Comparison of ENCODE assay signal across 15 cellular contexts in genomic region chr11:73429121-73429740, GRCh38. TPM values are rescaled to one million over a fixed set of nuclear protein-coding genes. Genes with fewer than 3 reads are reported as not detected.
DNase-seq lines count a peak whose midpoint lies in the region; TF ChIP-seq lines count a peak whose summit lies in the region.
"Had no signal": no experiment of that assay in that cellular context is flagged by ENCODE, and none has a peak within 500 bp of the region (broad histone marks: within the 10 kb centered on the region; RNA-seq: fewer than 3 reads in every experiment).

No MANE protein-coding gene starts in this region.

- H3K9me2 ChIP-seq in SK-N-SH = no peaks in the 10 kb centered on the region

- CTCF ChIA-PET in SK-N-SH (lab: Yijun Ruan, JAX) = interaction anchor here (0.9 to 1.0 kb wide), 3 partner anchors 10 to 50 kb away, joined by 3 to 4 read pairs (median 3); no protein-coding TSS in a partner anchor

- no peaks in the 10 kb centered on the region for H3K27me3 ChIP-seq in SK-N-SH (ENCODE audit: insufficient read depth)
- H3K27me3 ChIP-seq: BLaER1 had no signal

- H3F3A ChIP-seq in SK-N-SH (replicated peaks; ENCODE audit: insufficient read depth) = peaks cover 40% of the 10 kb centered on the region

- DNase-seq in EL (peak; percentile 49), SK-N-SH (no peak), dermis blood vessel endothelial cell (peak; percentile 10), non-pigmented ciliary epithelial cell (ENCODE audit: low read depth) (peak; percentile 36), inferior parietal cortex (ENCODE audit: extremely low spot score) (no peak), NCI-H1694 treated with DMSO at 0.1 percent for 48 hours (lab: John Stamatoyannopoulos, UW) (no peak), NCI-H2029 treated with DMSO at 0.1 percent for 48 hours (lab: John Stamatoyannopoulos, UW) (no peak)
- no peak for DNase-seq in activated CD4-positive, alpha-beta T cell treated with anti-CD3 and anti-CD28 coated beads for 1 hour
- DNase-seq: activated CD4-positive, alpha-beta T cell treated with anti-CD3 and anti-CD28 coated beads, Interleukin-2, amount 50 U/mL, for 1 hour; activated T-cell treated with anti-CD3 and anti-CD28 coated beads, Interleukin-2, amount 50 U/mL, for 48 hours; DMS79; effector CD4-positive, alpha-beta T cell; immature natural killer cell; stimulated activated naive B cell treated with anti-CD40 and anti-IgM and Interleukin-4, amounts not matched to agents 10 μg/mL and 1 μg/mL and 100 μg/mL, for 72 hours had no signal

- H3K36me3 ChIP-seq in SK-N-SH (replicated peaks in 1 of 2; ENCODE audit: control insufficient read depth in 1 of 2, insufficient read depth in 2 of 2, low read length in 1 of 2) = peaks cover 0 to 4% of the 10 kb centered on the region in 2 experiments

- H4K20me1 ChIP-seq in SK-N-SH (ENCODE audit: insufficient read depth) = no peaks in the 10 kb centered on the region

- H2AFZ ChIP-seq in SK-N-SH (ENCODE audit: low read depth) = no peak overlapping the region

- H3K4me3 ChIP-seq in SK-N-SH (ENCODE audit: low read depth in 2 of 2, low read length in 1 of 2) = no peak overlapping the region
- H3K4me3 ChIP-seq: BLaER1 had no signal

- H3K79me2 ChIP-seq in SK-N-SH (ENCODE audit: insufficient read depth) = 0 out of 2 replicates have a peak, but pooled peaks cover 3% of the 10 kb centered on the region

- H3K4me1 ChIP-seq in SK-N-SH (ENCODE audit: control insufficient read depth in 1 of 2, insufficient read depth in 2 of 2, low read depth in 1 of 2, low read length in 1 of 2) = peaks cover 3 to 30% of the 10 kb centered on the region in 2 experiments; a peak in 3 of 4 replicates

- TF ChIP-seq RAD21 in SK-N-SH (IDR thresholded peaks at IDR 0.05; ENCODE audit: low read length) = no peak

- H3K9me3 ChIP-seq in SK-N-SH = no peaks in the 10 kb centered on the region
- H3K9me3 ChIP-seq: BLaER1 had no signal

- WGBS in SK-N-SH (ENCODE audit: low lambda C conversion rate) = 34% methylated on average over 5 of the region's 5 CpGs

- TF ChIP-seq CTCF in SK-N-SH (IDR thresholded peaks at IDR 0.05) = no peak

- POLR2A ChIA-PET in SK-N-SH (lab: Yijun Ruan, JAX) = no interaction called here

- no peak for TF ChIP-seq EP300 in SK-N-SH (IDR thresholded peaks at IDR 0.05; ENCODE audit: borderline replicate concordance in 1 of 2, low read depth in 1 of 2, low read length in 1 of 2)

- H3K27ac ChIP-seq in SK-N-SH (ENCODE audit: low read depth in 2 of 2, low read length in 1 of 2) = peak overlapping the region; percentile 56 to 95; a peak in 3 of 4 replicates
- H3K27ac ChIP-seq: BLaER1 had no signal

- peak overlapping the region; percentile 56 for H3K4me2 ChIP-seq in SK-N-SH
- H3K4me2 ChIP-seq: BLaER1 had no signal

- H3K9ac ChIP-seq in SK-N-SH = peak overlapping the region; percentile 46; the same call in 1 of the 2 replicates
- H3K9ac ChIP-seq: BLaER1 had no signal

TF ChIP-seq in SK-N-SH, 30 proteins besides CTCF, POLR2A, EP300 and RAD21:
- TF ChIP-seq FOSL2 (IDR thresholded peaks at IDR 0.05; ENCODE audit: borderline replicate concordance, low read depth) = peak; percentile 48
- TF ChIP-seq TCF12 (IDR thresholded peaks at IDR 0.05) = peak; percentile 48; the same call in 1 of the 2 replicates
- no peak for TF ChIP-seq USF1 (IDR thresholded peaks at IDR 0.05; ENCODE audit: borderline replicate concordance, low read depth)
- peak; percentile 56 for TF ChIP-seq NFIC (IDR thresholded peaks at IDR 0.05; ENCODE audit: borderline replicate concordance)
- peak; percentile 48; the same call in 1 of the 2 replicates for TF ChIP-seq JUND (IDR thresholded peaks at IDR 0.05)
- TF ChIP-seq MEF2A (IDR thresholded peaks at IDR 0.05; ENCODE audit: borderline replicate concordance, low read depth) = no peak
- peak; percentile 39 for TF ChIP-seq PBX3 (IDR thresholded peaks at IDR 0.05)
- TF ChIP-seq GABPA (IDR thresholded peaks at IDR 0.05; ENCODE audit: low read depth) = no peak
- no peak for TF ChIP-seq USF2 (IDR thresholded peaks at IDR 0.05; ENCODE audit: borderline replicate concordance, low read depth, low read length)
- no peak for TF ChIP-seq NRF1 (IDR thresholded peaks at IDR 0.05; ENCODE audit: low read depth, low read length)
- TF ChIP-seq EZH2phosphoT487 (IDR thresholded peaks at IDR 0.05; ENCODE audit: borderline replicate concordance, low read depth) = no peak
- TF ChIP-seq TEAD4 (IDR thresholded peaks at IDR 0.05; ENCODE audit: borderline replicate concordance, insufficient read depth) = no peak
- TF ChIP-seq RXRA (IDR thresholded peaks at IDR 0.05; ENCODE audit: borderline replicate concordance, low read depth) = no peak
- no peak for TF ChIP-seq RCOR1 (IDR thresholded peaks at IDR 0.05; ENCODE audit: low read length)
- TF ChIP-seq POLR2AphosphoS5 (IDR thresholded peaks at IDR 0.05; ENCODE audit: low read depth, low read length) = peak; percentile 28; the same call in 1 of the 2 replicates

RNA-seq across cellular contexts. Expression of gene RELT, which starts 53.0 kb away (rescaled TPM):
- polyA plus RNA-seq in SK-N-SH (2012; rRNA removed) = 4.3 and 5.5 TPM in 2 replicates
- 1.9 and 2.5 TPM in 2 replicates for polyA plus RNA-seq in SK-N-SH (2012; cell fraction: cytosol; rRNA removed)
- polyA plus RNA-seq in SK-N-SH (2012; cell fraction: nucleus; rRNA removed) = 12.2 and 12.5 TPM in 2 replicates
- total RNA-seq in dermis blood vessel endothelial cell = 6.7 and 7.8 TPM in 2 replicates

Comparison
In these comparisons a context has a peak if more than half of its experiments do, and no peak if none do; other contexts are left out.
1. DNase-seq: peak in EL (single experiment), dermis blood vessel endothelial cell (single experiment) and non-pigmented ciliary epithelial cell (single experiment); none in SK-N-SH (single experiment), inferior parietal cortex (single experiment), activated CD4-positive, alpha-beta T cell treated with anti-CD3 and anti-CD28 coated beads for 1 hour (single experiment), NCI-H1694 treated with DMSO at 0.1 percent for 48 hours (single experiment) and NCI-H2029 treated with DMSO at 0.1 percent for 48 hours (single experiment).